Comparison of ENCODE assay signal across 30 cellular contexts in genomic region chr10:100089241-100089640, GRCh38. TPM values are rescaled to one million over a fixed set of nuclear protein-coding genes. Genes with fewer than 3 reads are reported as not detected.
"Had no signal": no experiment of that assay in that cellular context is flagged by ENCODE, and none has a peak within 500 bp of the region (broad histone marks: within the 10 kb centered on the region; RNA-seq: fewer than 3 reads in every experiment).

No MANE protein-coding gene starts in this region.

- H3K27me3 ChIP-seq: testis, thyroid gland, tibial artery, tibial nerve, upper lobe of left lung, uterus, vagina had no signal

- H3K4me3 Mint-ChIP-seq: stimulated activated effector memory CD8-positive, alpha-beta T cell treated with anti-CD3 and anti-CD28 coated beads, Interleukin-12 subunit alpha, Interleukin-12 subunit beta, amount 100 ng/mL, for 72 hours; stimulated activated memory B cell treated with anti-CD40 and anti-IgM and Interleukin-4, amounts not matched to agents 10 μg/mL and 1 μg/mL and 100 μg/mL, for 72 hours; stimulated activated naive B cell treated with anti-CD40 and anti-IgM and Interleukin-4, amounts not matched to agents 10 μg/mL and 1 μg/mL and 100 μg/mL, for 72 hours; stimulated activated naive CD8-positive, alpha-beta T cell treated with anti-CD3 and anti-CD28 coated beads, Interleukin-15, amount 100 ng/mL, for 72 hours; stimulated activated naive CD8-positive, alpha-beta T cell treated with anti-CD3 and anti-CD28 coated beads, Interleukin-15, Interleukin-2, amounts not matched to agents 100 ng/mL and 50 ng/mL, for 24 hours; type B pancreatic cell had no signal

- ATAC-seq: stimulated activated effector memory CD8-positive, alpha-beta T cell treated with anti-CD3 and anti-CD28 coated beads, Interleukin-12 subunit alpha, Interleukin-12 subunit beta, amount 100 ng/mL, for 72 hours; stimulated activated memory B cell treated with anti-CD40 and anti-IgM and Interleukin-4, amounts not matched to agents 10 μg/mL and 1 μg/mL and 100 μg/mL, for 72 hours; stimulated activated naive B cell treated with anti-CD40 and anti-IgM and Interleukin-4, amounts not matched to agents 10 μg/mL and 1 μg/mL and 100 μg/mL, for 72 hours; stimulated activated naive CD8-positive, alpha-beta T cell treated with anti-CD3 and anti-CD28 coated beads, Interleukin-15, amount 100 ng/mL, for 72 hours; stimulated activated naive CD8-positive, alpha-beta T cell treated with anti-CD3 and anti-CD28 coated beads, Interleukin-15, Interleukin-2, amounts not matched to agents 100 U/mL and 50 U/mL, for 24 hours had no signal

- H3K36me3 ChIP-seq: stomach, suprapubic skin, thoracic aorta, thyroid gland, tibial artery, tibial nerve, transverse colon, upper lobe of left lung, uterus, vagina had no signal

- H3K9me3 ChIP-seq: stomach, suprapubic skin, testis, thoracic aorta, thyroid gland, tibial artery, tibial nerve, transverse colon, upper lobe of left lung, uterus, vagina had no signal

- H3K4me3 ChIP-seq: stomach, suprapubic skin, testis, thoracic aorta, thyroid gland, tibial artery, tibial nerve, transverse colon, upper lobe of left lung, uterus, vagina had no signal

- H3K36me3 Mint-ChIP-seq: stimulated activated effector memory CD8-positive, alpha-beta T cell treated with anti-CD3 and anti-CD28 coated beads, Interleukin-12 subunit alpha, Interleukin-12 subunit beta, amount 100 ng/mL, for 72 hours; stimulated activated memory B cell treated with anti-CD40 and anti-IgM and Interleukin-4, amounts not matched to agents 10 μg/mL and 1 μg/mL and 100 μg/mL, for 72 hours; stimulated activated naive B cell treated with anti-CD40 and anti-IgM and Interleukin-4, amounts not matched to agents 10 μg/mL and 1 μg/mL and 100 μg/mL, for 72 hours; type B pancreatic cell had no signal

- H3K4me1 ChIP-seq: stomach, suprapubic skin, testis, thyroid gland, tibial artery, tibial nerve, transverse colon, upper lobe of left lung, uterus, vagina had no signal

- H3K27ac Mint-ChIP-seq: stimulated activated effector memory CD8-positive, alpha-beta T cell treated with anti-CD3 and anti-CD28 coated beads, Interleukin-12 subunit alpha, Interleukin-12 subunit beta, amount 100 ng/mL, for 72 hours; stimulated activated memory B cell treated with anti-CD40 and anti-IgM and Interleukin-4, amounts not matched to agents 10 μg/mL and 1 μg/mL and 100 μg/mL, for 72 hours; stimulated activated naive B cell treated with anti-CD40 and anti-IgM and Interleukin-4, amounts not matched to agents 10 μg/mL and 1 μg/mL and 100 μg/mL, for 72 hours; stimulated activated naive CD8-positive, alpha-beta T cell treated with anti-CD3 and anti-CD28 coated beads, Interleukin-15, amount 100 ng/mL, for 72 hours; stimulated activated naive CD8-positive, alpha-beta T cell treated with anti-CD3 and anti-CD28 coated beads, Interleukin-15, Interleukin-2, amounts not matched to agents 100 ng/mL and 50 ng/mL, for 24 hours; type B pancreatic cell had no signal

- H3K27ac ChIP-seq: stomach, suprapubic skin, testis, thoracic aorta, thyroid gland, tibial artery, tibial nerve, transverse colon, upper lobe of left lung, uterus, vagina had no signal

- DNase-seq: stimulated activated CD4-positive, alpha-beta T cell treated with anti-CD3 and anti-CD28 coated beads, Interleukin-2, amount 100 ng/mL, for 48 hours; stimulated activated CD4-positive, alpha-beta T cell treated with anti-CD3 and anti-CD28 coated beads, Interleukin-4, amount 100 ng/mL, for 1 hour; stimulated activated CD4-positive, alpha-beta T cell treated with anti-CD3 and anti-CD28 coated beads, Interleukin-4, amount 100 ng/mL, for 24 hours; stimulated activated CD4-positive, alpha-beta T cell treated with anti-CD3 and anti-CD28 coated beads, Interleukin-4, amount 100 ng/mL, for 4 hours; stimulated activated CD8-positive, alpha-beta memory T cell treated with anti-CD3 and anti-CD28 coated beads, Interleukin-4, amount 100 ng/mL, for 48 hours; stimulated activated naive B cell treated with anti-CD40 and anti-IgM and Interleukin-4, amounts not matched to agents 10 μg/mL and 1 μg/mL and 100 μg/mL, for 72 hours; stimulated activated naive CD4-positive, alpha-beta T cell; stimulated activated naive CD4-positive, alpha-beta T cell treated with Interleukin-2 at 50 U/mL for 16 hours; stimulated activated naive CD8-positive, alpha-beta T cell treated with anti-CD3 and anti-CD28 coated beads, Interleukin-15, amount 100 ng/mL, for 72 hours; stimulated activated naive CD8-positive, alpha-beta T cell treated with anti-CD3 and anti-CD28 coated beads, Interleukin-15, Interleukin-2, amounts not matched to agents 100 U/mL and 50 U/mL, for 24 hours; stomach; substantia nigra; testis; thyroid gland; tibial artery; transverse colon; trophoblast cell; upper lobe of left lung; uterus had no signal

- H3K9me3 Mint-ChIP-seq: stimulated activated effector memory CD8-positive, alpha-beta T cell treated with anti-CD3 and anti-CD28 coated beads, Interleukin-12 subunit alpha, Interleukin-12 subunit beta, amount 100 ng/mL, for 72 hours; stimulated activated memory B cell treated with anti-CD40 and anti-IgM and Interleukin-4, amounts not matched to agents 10 μg/mL and 1 μg/mL and 100 μg/mL, for 72 hours; stimulated activated naive B cell treated with anti-CD40 and anti-IgM and Interleukin-4, amounts not matched to agents 10 μg/mL and 1 μg/mL and 100 μg/mL, for 72 hours; stimulated activated naive CD8-positive, alpha-beta T cell treated with anti-CD3 and anti-CD28 coated beads, Interleukin-15, amount 100 ng/mL, for 72 hours; stimulated activated naive CD8-positive, alpha-beta T cell treated with anti-CD3 and anti-CD28 coated beads, Interleukin-15, Interleukin-2, amounts not matched to agents 100 ng/mL and 50 ng/mL, for 24 hours; type B pancreatic cell had no signal

- H3K4me1 Mint-ChIP-seq: stimulated activated effector memory CD8-positive, alpha-beta T cell treated with anti-CD3 and anti-CD28 coated beads, Interleukin-12 subunit alpha, Interleukin-12 subunit beta, amount 100 ng/mL, for 72 hours; stimulated activated memory B cell treated with anti-CD40 and anti-IgM and Interleukin-4, amounts not matched to agents 10 μg/mL and 1 μg/mL and 100 μg/mL, for 72 hours; stimulated activated naive B cell treated with anti-CD40 and anti-IgM and Interleukin-4, amounts not matched to agents 10 μg/mL and 1 μg/mL and 100 μg/mL, for 72 hours; stimulated activated naive CD8-positive, alpha-beta T cell treated with anti-CD3 and anti-CD28 coated beads, Interleukin-15, amount 100 ng/mL, for 72 hours had no signal

RNA-seq across cellular contexts. Expression of gene CPN1, which starts 7.6 kb away (rescaled TPM):
- total RNA-seq: stomach, subcutaneous adipose tissue, suprapubic skin, temporal lobe, thoracic aorta, thyroid gland, tibial nerve, transverse colon, upper lobe of left lung, ureter, uterus, vagina had no signal
- polyA plus RNA-seq: stomach had no signal
